13 cellular contexts compared by ENCODE assay signal in genomic region chr12:57022324-57022723, GRCh38. TPM values are rescaled to one million over a fixed set of nuclear protein-coding genes. Genes with fewer than 3 reads are reported as not detected.
"Had no signal": no experiment of that assay in that cellular context is flagged by ENCODE, and none has a peak within 500 bp of the region (broad histone marks: within the 10 kb centered on the region; RNA-seq: fewer than 3 reads in every experiment).

No MANE protein-coding gene starts in this region.

RNA-seq across cellular contexts. Expression of gene TAC3, which starts 6.0 kb away (rescaled TPM):
- total RNA-seq: heart left ventricle, kidney epithelial cell, left ventricle myocardium inferior, lung, mesenteric fat pad, natural killer cell, osteoblast, pancreas, psoas muscle, skeletal muscle tissue, thyroid gland, upper lobe of right lung had no signal
- polyA plus RNA-seq: heart left ventricle, immature natural killer cell, lung had no signal

RNA-seq across cellular contexts. Expression of gene MYO1A, which starts 27.6 kb away (rescaled TPM):
- total RNA-seq: kidney epithelial cell, left ventricle myocardium inferior, osteoblast, skeletal muscle tissue, thyroid gland had no signal
- polyA plus RNA-seq: immature natural killer cell had no signal
